ENCODE assay signal across 1 cellular context in the genomic region with DNA sequence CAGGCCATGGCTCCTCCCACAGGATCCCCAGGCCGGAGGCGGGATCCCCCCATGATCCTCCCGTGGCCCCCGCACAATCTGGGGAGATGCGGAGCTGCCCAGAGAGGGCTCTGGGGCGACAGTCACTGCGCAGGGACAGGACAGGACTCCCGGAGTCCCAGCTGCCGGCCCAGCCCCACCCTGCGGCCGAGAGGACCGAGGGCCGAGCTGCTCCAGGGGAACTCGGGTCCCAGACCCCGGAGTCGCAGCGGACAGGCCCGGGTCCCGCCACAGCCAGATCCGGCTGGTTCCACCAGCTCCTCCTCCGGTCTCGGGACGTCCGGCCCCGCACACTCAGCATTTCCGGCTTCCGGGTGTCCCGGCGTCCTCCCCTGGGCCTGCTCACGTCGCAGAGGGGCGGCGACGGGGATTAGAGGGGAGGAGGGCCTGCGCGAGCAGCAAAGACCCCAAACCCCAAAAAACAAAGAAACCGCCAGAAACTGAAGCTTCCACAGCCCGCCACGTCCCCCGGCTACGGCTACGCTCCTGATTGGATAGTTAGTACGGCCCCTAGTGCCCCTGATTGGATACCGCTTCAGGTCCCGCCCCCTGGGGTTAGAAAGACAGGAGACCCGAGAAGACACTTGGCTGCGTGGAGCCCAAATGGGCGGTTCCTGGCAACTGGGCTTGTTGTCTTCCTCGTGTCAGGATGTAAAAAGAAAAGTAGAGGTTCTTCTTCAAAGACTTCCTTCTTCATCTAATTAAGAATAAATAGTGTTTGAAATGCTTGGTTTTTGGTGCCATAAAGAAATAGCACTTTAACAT.
TF ChIP-seq lines count a peak whose summit lies in the region.

No MANE protein-coding gene starts in this region.

TF ChIP-seq in HepG2, 621 proteins besides CTCF, POLR2A, EP300 and RAD21 (continued from another document and continues in another):
- no peak for TF ChIP-seq ZNF747 (CRISPR knock-in tag; IDR thresholded peaks at IDR 0.05; ENCODE audit: borderline replicate concordance)
- no peak for TF ChIP-seq JUN (CRISPR knock-in tag; IDR thresholded peaks at IDR 0.05)
- TF ChIP-seq, protein P1, sequence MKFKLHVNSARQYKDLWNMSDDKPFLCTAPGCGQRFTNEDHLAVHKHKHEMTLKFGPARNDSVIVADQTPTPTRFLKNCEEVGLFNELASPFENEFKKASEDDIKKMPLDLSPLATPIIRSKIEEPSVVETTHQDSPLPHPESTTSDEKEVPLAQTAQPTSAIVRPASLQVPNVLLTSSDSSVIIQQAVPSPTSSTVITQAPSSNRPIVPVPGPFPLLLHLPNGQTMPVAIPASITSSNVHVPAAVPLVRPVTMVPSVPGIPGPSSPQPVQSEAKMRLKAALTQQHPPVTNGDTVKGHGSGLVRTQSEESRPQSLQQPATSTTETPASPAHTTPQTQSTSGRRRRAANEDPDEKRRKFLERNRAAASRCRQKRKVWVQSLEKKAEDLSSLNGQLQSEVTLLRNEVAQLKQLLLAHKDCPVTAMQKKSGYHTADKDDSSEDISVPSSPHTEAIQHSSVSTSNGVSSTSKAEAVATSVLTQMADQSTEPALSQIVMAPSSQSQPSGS (CRISPR knock-in tag; IDR thresholded peaks at IDR 0.05): 0 out of 2 replicates have a peak, but pooled peaks have one; percentile 19
- TF ChIP-seq CHCHD3 (CRISPR knock-in tag; IDR thresholded peaks at IDR 0.05): no peak
- TF ChIP-seq GATAD2A (CRISPR knock-in tag; IDR thresholded peaks at IDR 0.05): peak; percentile 7; the same call in 1 of the 2 replicates
- TF ChIP-seq HNRNPK (IDR thresholded peaks at IDR 0.05; ENCODE audit: low read depth, low read length, poor library complexity, severe bottlenecking): no peak
- no peak for TF ChIP-seq RBM22 (optimal IDR thresholded peaks at IDR 0.05; ENCODE audit: low read length)
- no peak for TF ChIP-seq TBX2 (CRISPR knock-in tag; IDR thresholded peaks at IDR 0.05; ENCODE audit: borderline replicate concordance)
- no peak for TF ChIP-seq BRCA1 (CRISPR knock-in tag; IDR thresholded peaks at IDR 0.05)
- no peak for TF ChIP-seq ARID2 (CRISPR knock-in tag; IDR thresholded peaks at IDR 0.05; ENCODE audit: borderline replicate concordance)
- TF ChIP-seq ZNF232 (CRISPR knock-in tag; IDR thresholded peaks at IDR 0.05; ENCODE audit: borderline replicate concordance): no peak
- peak; percentile 44 for TF ChIP-seq AGO1 (IDR thresholded peaks at IDR 0.05; ENCODE audit: low read depth, low read length, poor library complexity, severe bottlenecking)
- no peak for TF ChIP-seq NFATC3 (CRISPR knock-in tag; IDR thresholded peaks at IDR 0.05)
- TF ChIP-seq, protein P2, sequence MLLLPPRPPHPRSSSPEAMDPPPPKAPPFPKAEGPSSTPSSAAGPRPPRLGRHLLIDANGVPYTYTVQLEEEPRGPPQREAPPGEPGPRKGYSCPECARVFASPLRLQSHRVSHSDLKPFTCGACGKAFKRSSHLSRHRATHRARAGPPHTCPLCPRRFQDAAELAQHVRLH (CRISPR knock-in tag; IDR thresholded peaks at IDR 0.05; ENCODE audit: borderline replicate concordance, low read depth): no peak
- no peak for TF ChIP-seq ATF7-NPFF (CRISPR knock-in tag; IDR thresholded peaks at IDR 0.05; ENCODE audit: low read depth)
- TF ChIP-seq NFKBIZ (CRISPR knock-in tag; IDR thresholded peaks at IDR 0.05): no peak; the same call in 1 of the 2 replicates
- TF ChIP-seq HES4 (CRISPR knock-in tag; IDR thresholded peaks at IDR 0.05; ENCODE audit: borderline replicate concordance): peak; percentile 73
- peak; percentile 65 for TF ChIP-seq POLR2G (IDR thresholded peaks at IDR 0.05; ENCODE audit: low read depth, low read length)
- no peak for TF ChIP-seq HMG20A (CRISPR knock-in tag; IDR thresholded peaks at IDR 0.05; ENCODE audit: borderline replicate concordance)
- no peak for TF ChIP-seq MYNN (CRISPR knock-in tag; IDR thresholded peaks at IDR 0.05; ENCODE audit: low read depth)
- TF ChIP-seq MED8 (CRISPR knock-in tag; IDR thresholded peaks at IDR 0.05; ENCODE audit: insufficient replicate concordance): peak; percentile 61
- TF ChIP-seq SIN3A (IDR thresholded peaks at IDR 0.05; ENCODE audit: borderline replicate concordance, low read depth, low read length): no peak
- peak; percentile 74; the same call in 1 of the 2 replicates for TF ChIP-seq KDM3A (CRISPR knock-in tag; IDR thresholded peaks at IDR 0.05; ENCODE audit: low read depth)
- peak; percentile 81 for TF ChIP-seq GATAD1 (CRISPR knock-in tag; IDR thresholded peaks at IDR 0.05)
- TF ChIP-seq ZNF773 (CRISPR knock-in tag; IDR thresholded peaks at IDR 0.05; ENCODE audit: borderline replicate concordance): no peak
- no peak; the same call in 1 of the 2 replicates for TF ChIP-seq ZNF552 (CRISPR knock-in tag; IDR thresholded peaks at IDR 0.05; ENCODE audit: borderline replicate concordance)
- no peak for TF ChIP-seq ZNF20 (CRISPR knock-in tag; IDR thresholded peaks at IDR 0.05)
- TF ChIP-seq, protein P3, sequence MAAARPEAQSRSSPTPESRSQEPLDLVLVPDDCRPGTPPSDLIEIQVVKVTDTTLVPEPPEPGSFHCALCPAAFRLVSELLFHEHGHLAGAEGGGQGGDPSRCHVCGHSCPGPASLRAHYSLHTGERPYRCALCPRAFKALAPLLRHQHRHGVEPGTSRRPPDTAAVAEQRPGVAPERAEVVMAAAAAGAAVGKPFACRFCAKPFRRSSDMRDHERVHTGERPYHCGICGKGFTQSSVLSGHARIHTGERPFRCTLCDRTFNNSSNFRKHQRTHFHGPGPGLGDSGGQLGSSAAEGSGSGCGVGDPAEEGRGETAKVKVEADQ (CRISPR knock-in tag; IDR thresholded peaks at IDR 0.05; ENCODE audit: borderline replicate concordance): peak; percentile 75; the same call in 1 of the 2 replicates
- no peak for TF ChIP-seq DR1 (CRISPR knock-in tag; IDR thresholded peaks at IDR 0.05)
- no peak for TF ChIP-seq ZNF335 (CRISPR knock-in tag; IDR thresholded peaks at IDR 0.05)
- TF ChIP-seq, protein P4, sequence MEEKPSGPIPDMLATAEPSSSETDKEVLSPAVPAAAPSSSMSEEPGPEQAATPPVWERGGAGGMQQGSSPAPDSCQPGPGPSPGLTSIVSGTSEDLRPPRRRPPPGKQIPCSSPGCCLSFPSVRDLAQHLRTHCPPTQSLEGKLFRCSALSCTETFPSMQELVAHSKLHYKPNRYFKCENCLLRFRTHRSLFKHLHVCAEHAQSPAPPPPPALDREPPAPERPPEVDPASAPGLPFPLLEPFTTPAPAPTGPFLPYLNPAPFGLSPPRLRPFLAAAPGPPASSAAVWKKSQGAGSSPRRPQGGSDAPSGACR (CRISPR knock-in tag; IDR thresholded peaks at IDR 0.05): no peak
- TF ChIP-seq HOXA5 (CRISPR knock-in tag; IDR thresholded peaks at IDR 0.05): no peak
- peak; percentile 60; the same call in 1 of the 2 replicates for TF ChIP-seq PHF21A (CRISPR knock-in tag; IDR thresholded peaks at IDR 0.05)
- TF ChIP-seq KLF11 (CRISPR knock-in tag; IDR thresholded peaks at IDR 0.05): no peak
- TF ChIP-seq HNRNPLL (IDR thresholded peaks at IDR 0.05; ENCODE audit: low read depth, low read length, poor library complexity, severe bottlenecking): peak; percentile 65
- TF ChIP-seq DNMT1 (CRISPR knock-in tag; IDR thresholded peaks at IDR 0.05): 0 out of 2 replicates have a peak, but pooled peaks have one; percentile 60
- TF ChIP-seq, protein P5, sequence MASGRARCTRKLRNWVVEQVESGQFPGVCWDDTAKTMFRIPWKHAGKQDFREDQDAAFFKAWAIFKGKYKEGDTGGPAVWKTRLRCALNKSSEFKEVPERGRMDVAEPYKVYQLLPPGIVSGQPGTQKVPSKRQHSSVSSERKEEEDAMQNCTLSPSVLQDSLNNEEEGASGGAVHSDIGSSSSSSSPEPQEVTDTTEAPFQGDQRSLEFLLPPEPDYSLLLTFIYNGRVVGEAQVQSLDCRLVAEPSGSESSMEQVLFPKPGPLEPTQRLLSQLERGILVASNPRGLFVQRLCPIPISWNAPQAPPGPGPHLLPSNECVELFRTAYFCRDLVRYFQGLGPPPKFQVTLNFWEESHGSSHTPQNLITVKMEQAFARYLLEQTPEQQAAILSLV (CRISPR knock-in tag; IDR thresholded peaks at IDR 0.05; ENCODE audit: borderline replicate concordance): peak; percentile 70; the same call in 1 of the 2 replicates
- no peak for TF ChIP-seq SUZ12 (IDR thresholded peaks at IDR 0.05; ENCODE audit: low read depth, low read length)
- peak; percentile 16 for TF ChIP-seq ASH2L (IDR thresholded peaks at IDR 0.05; ENCODE audit: insufficient read length, low read depth, low read length)
- TF ChIP-seq, protein P6, sequence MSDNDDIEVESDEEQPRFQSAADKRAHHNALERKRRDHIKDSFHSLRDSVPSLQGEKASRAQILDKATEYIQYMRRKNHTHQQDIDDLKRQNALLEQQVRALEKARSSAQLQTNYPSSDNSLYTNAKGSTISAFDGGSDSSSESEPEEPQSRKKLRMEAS (IDR thresholded peaks at IDR 0.05): no peak; the same call in 1 of the 2 replicates
- no peak for TF ChIP-seq MLLT10 (CRISPR knock-in tag; IDR thresholded peaks at IDR 0.05)
- TF ChIP-seq ZNF205 (CRISPR knock-in tag; IDR thresholded peaks at IDR 0.05): no peak
- TF ChIP-seq ZNF562 (CRISPR knock-in tag; IDR thresholded peaks at IDR 0.05; ENCODE audit: borderline replicate concordance): no peak
- 0 out of 2 replicates have a peak, but pooled peaks have one; percentile 25 for TF ChIP-seq HOXA9 (CRISPR knock-in tag; IDR thresholded peaks at IDR 0.05; ENCODE audit: borderline replicate concordance)
- no peak for TF ChIP-seq ZNF614 (CRISPR knock-in tag; IDR thresholded peaks at IDR 0.05; ENCODE audit: borderline replicate concordance)
- TF ChIP-seq ZKSCAN5 (CRISPR knock-in tag; IDR thresholded peaks at IDR 0.05): no peak
- TF ChIP-seq ZBTB1 (CRISPR knock-in tag; IDR thresholded peaks at IDR 0.05; ENCODE audit: borderline replicate concordance): no peak
- TF ChIP-seq, protein P7, sequence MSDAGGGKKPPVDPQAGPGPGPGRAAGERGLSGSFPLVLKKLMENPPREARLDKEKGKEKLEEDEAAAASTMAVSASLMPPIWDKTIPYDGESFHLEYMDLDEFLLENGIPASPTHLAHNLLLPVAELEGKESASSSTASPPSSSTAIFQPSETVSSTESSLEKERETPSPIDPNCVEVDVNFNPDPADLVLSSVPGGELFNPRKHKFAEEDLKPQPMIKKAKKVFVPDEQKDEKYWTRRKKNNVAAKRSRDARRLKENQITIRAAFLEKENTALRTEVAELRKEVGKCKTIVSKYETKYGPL (CRISPR knock-in tag; IDR thresholded peaks at IDR 0.05): no peak
- TF ChIP-seq NPAS2 (CRISPR knock-in tag; IDR thresholded peaks at IDR 0.05; ENCODE audit: borderline replicate concordance): no peak
- no peak for TF ChIP-seq PAX8 (CRISPR knock-in tag; IDR thresholded peaks at IDR 0.05; ENCODE audit: borderline replicate concordance)
- no peak for TF ChIP-seq ZNF264 (CRISPR knock-in tag; IDR thresholded peaks at IDR 0.05)
- TF ChIP-seq PCBP2 (optimal IDR thresholded peaks at IDR 0.05; ENCODE audit: low read depth, low read length, poor library complexity, severe bottlenecking): no peak
- TF ChIP-seq NR2F1 (CRISPR knock-in tag; IDR thresholded peaks at IDR 0.05): no peak
- TF ChIP-seq ZNF292 (CRISPR knock-in tag; IDR thresholded peaks at IDR 0.05; ENCODE audit: borderline replicate concordance, low read depth): no peak
- no peak for TF ChIP-seq ZNF678 (CRISPR knock-in tag; IDR thresholded peaks at IDR 0.05)
- peak; percentile 36; the same call in 1 of the 2 replicates for TF ChIP-seq YEATS2 (CRISPR knock-in tag; IDR thresholded peaks at IDR 0.05; ENCODE audit: borderline replicate concordance)
- TF ChIP-seq GTF3A (CRISPR knock-in tag; conservative IDR thresholded peaks at IDR 0.05): no peak
- no peak for TF ChIP-seq JDP2 (CRISPR knock-in tag; IDR thresholded peaks at IDR 0.05; ENCODE audit: borderline replicate concordance)
- TF ChIP-seq ZNF235 (CRISPR knock-in tag; IDR thresholded peaks at IDR 0.05; ENCODE audit: borderline replicate concordance): peak; percentile 88
- peak; percentile 70; the same call in 1 of the 2 replicates for TF ChIP-seq NFKB2 (CRISPR knock-in tag; IDR thresholded peaks at IDR 0.05; ENCODE audit: borderline replicate concordance)
- no peak for TF ChIP-seq KLF9 (CRISPR knock-in tag; IDR thresholded peaks at IDR 0.05; ENCODE audit: low read depth)
- TF ChIP-seq, protein P8, sequence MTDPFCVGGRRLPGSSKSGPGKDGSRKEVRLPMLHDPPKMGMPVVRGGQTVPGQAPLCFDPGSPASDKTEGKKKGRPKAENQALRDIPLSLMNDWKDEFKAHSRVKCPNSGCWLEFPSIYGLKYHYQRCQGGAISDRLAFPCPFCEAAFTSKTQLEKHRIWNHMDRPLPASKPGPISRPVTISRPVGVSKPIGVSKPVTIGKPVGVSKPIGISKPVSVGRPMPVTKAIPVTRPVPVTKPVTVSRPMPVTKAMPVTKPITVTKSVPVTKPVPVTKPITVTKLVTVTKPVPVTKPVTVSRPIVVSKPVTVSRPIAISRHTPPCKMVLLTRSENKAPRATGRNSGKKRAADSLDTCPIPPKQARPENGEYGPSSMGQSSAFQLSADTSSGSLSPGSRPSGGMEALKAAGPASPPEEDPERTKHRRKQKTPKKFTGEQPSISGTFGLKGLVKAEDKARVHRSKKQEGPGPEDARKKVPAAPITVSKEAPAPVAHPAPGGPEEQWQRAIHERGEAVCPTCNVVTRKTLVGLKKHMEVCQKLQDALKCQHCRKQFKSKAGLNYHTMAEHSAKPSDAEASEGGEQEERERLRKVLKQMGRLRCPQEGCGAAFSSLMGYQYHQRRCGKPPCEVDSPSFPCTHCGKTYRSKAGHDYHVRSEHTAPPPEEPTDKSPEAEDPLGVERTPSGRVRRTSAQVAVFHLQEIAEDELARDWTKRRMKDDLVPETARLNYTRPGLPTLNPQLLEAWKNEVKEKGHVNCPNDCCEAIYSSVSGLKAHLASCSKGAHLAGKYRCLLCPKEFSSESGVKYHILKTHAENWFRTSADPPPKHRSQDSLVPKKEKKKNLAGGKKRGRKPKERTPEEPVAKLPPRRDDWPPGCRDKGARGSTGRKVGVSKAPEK (CRISPR knock-in tag; IDR thresholded peaks at IDR 0.05; ENCODE audit: borderline replicate concordance): no peak
